ENCODE assay signal across 1 cellular context in genomic region chr4:76536381-76536689, GRCh38.
TF ChIP-seq lines count a peak whose summit lies in the region.

No MANE protein-coding gene starts in this region.

TF ChIP-seq in SK-N-SH treated with all-trans-retinoic acid at 6 μM for 48 hours, 23 proteins besides CTCF, POLR2A, EP300 and RAD21 (continued from another document):
- no peak for TF ChIP-seq TCF4 (CRISPR knock-in tag; IDR thresholded peaks at IDR 0.05; ENCODE audit: borderline replicate concordance)
- TF ChIP-seq ISL1 (CRISPR knock-in tag; IDR thresholded peaks at IDR 0.05), result no peak
- TF ChIP-seq ZNF565 (CRISPR knock-in tag; conservative IDR thresholded peaks at IDR 0.05; ENCODE audit: low read depth), result no peak
- no peak for TF ChIP-seq ZNF70 (CRISPR knock-in tag; IDR thresholded peaks at IDR 0.05)
- TF ChIP-seq SNAI2 (CRISPR knock-in tag; IDR thresholded peaks at IDR 0.05), result no peak
- TF ChIP-seq ZNF8 (CRISPR knock-in tag; IDR thresholded peaks at IDR 0.05), result no peak
- no peak for TF ChIP-seq RARB (CRISPR knock-in tag; IDR thresholded peaks at IDR 0.05)
- TF ChIP-seq TSHZ2 (CRISPR knock-in tag; IDR thresholded peaks at IDR 0.05), result no peak
